Comparison of ENCODE assay signal across 12 cellular contexts in the genomic region with DNA sequence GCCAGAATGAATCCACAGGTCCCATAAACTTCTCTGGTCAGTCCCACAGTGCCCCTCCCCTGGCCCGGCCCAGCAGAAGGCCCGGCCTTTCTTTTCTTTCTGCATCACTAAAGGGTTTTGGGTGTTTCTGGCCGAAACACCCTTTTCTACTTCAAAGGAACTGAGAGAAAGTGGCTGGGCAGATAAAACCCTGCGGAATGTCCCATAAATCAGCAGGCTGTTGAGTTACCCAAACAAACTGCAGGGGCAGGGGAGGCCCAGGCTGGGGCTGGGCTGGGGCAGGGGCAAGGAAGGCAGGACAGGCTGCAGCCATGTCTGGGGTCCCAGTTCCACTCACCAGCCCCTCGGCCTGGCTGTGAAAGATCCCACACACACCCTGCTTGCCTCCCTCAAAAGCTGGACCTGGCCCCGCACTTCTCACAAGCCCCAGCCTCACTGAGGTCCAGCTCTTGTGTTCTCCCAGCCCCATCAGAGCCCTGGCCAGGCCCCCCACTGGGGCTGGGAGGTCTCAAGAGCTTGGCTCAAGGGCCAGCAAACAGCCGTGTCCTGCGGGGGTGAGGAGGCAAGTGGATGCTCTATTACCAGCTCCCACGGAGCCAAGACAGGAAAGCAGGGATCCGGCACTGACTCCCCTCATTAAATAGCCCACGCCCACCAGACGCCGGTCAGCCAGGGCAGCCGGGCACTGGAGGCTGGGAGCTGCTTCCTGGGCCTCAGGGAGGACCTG. TPM values are rescaled to one million over a fixed set of nuclear protein-coding genes. Genes with fewer than 3 reads are reported as not detected.
DNase-seq lines count a peak whose midpoint lies in the region; ATAC-seq and TF ChIP-seq lines count a peak whose summit lies in the region.
"Had no signal": no experiment of that assay in that cellular context is flagged by ENCODE, and none has a peak within 500 bp of the region (broad histone marks: within the 10 kb centered on the region; RNA-seq: fewer than 3 reads in every experiment).

No MANE protein-coding gene starts in this region.

- H3K4me3 Mint-ChIP-seq in glutamatergic neuron (ENCODE audit: unreplicated experiment) (no peak overlapping the region), neural crest cell (peak overlapping the region; percentile 44)
- no peak overlapping the region for H3K4me3 Mint-ChIP-seq in activated CD4-positive, alpha-beta T cell treated with anti-CD3 and anti-CD28 coated beads, Interleukin-2, amount 10 ng/mL, durations not matched to agents 7 days and 5 days
- no peak overlapping the region for H3K4me3 Mint-ChIP-seq in activated T-cell treated with anti-CD3 and anti-CD28 coated beads, Interleukin-2, amount 50 U/mL, for 24 hours
- H3K4me3 Mint-ChIP-seq: activated CD4-positive, alpha-beta memory T cell treated with anti-CD3 and anti-CD28 coated beads, Interleukin-2, amount 10 ng/mL, durations not matched to agents 7 days and 5 days; activated naive CD8-positive, alpha-beta T cell; T-cell had no signal

- H3K36me3 Mint-ChIP-seq in glutamatergic neuron (ENCODE audit: unreplicated experiment) = no peaks in the 10 kb centered on the region
- H3K36me3 Mint-ChIP-seq in neural crest cell (ENCODE audit: low read depth) = no peaks in the 10 kb centered on the region
- no peaks in the 10 kb centered on the region for H3K36me3 Mint-ChIP-seq in activated CD4-positive, alpha-beta T cell treated with anti-CD3 and anti-CD28 coated beads, Interleukin-2, amount 10 ng/mL, durations not matched to agents 7 days and 5 days (ENCODE audit: low read depth)
- no peaks in the 10 kb centered on the region for H3K36me3 Mint-ChIP-seq in activated T-cell treated with anti-CD3 and anti-CD28 coated beads, Interleukin-2, amount 50 U/mL, for 24 hours (ENCODE audit: low read depth)
- H3K36me3 Mint-ChIP-seq: activated naive CD8-positive, alpha-beta T cell; T-cell had no signal

- BruUV-seq in Panc1 (replicated peaks; lab: Mats Ljungman, UMichigan) = no TSS peak

- peaks cover 14% of the 10 kb centered on the region for H3K4me1 Mint-ChIP-seq in glutamatergic neuron (ENCODE audit: low read depth, unreplicated experiment)
- H3K4me1 Mint-ChIP-seq in neural crest cell = peaks cover 29% of the 10 kb centered on the region
- H3K4me1 Mint-ChIP-seq in activated CD4-positive, alpha-beta T cell treated with anti-CD3 and anti-CD28 coated beads, Interleukin-2, amount 10 ng/mL, durations not matched to agents 7 days and 5 days = peaks cover 17% of the 10 kb centered on the region
- H3K4me1 Mint-ChIP-seq in activated T-cell treated with anti-CD3 and anti-CD28 coated beads, Interleukin-2, amount 50 U/mL, for 24 hours (ENCODE audit: low read depth) = peaks cover 8% of the 10 kb centered on the region

- H3K27me3 ChIP-seq in Panc1 (ENCODE audit: control insufficient read depth, insufficient read depth, low read length) = no peaks in the 10 kb centered on the region
- H3K27me3 ChIP-seq: tibial artery had no signal

- H3K27ac ChIP-seq in C4-2B (peak overlapping the region; percentile 59), Panc1 (ENCODE audit: low read length) (peak overlapping the region; percentile 81)
- H3K27ac ChIP-seq: tibial artery had no signal

- CTCF ChIA-PET in Panc1 (lab: Charles Lee) = interaction anchor here (0.5 to 1.4 kb wide), 2 partner anchors 11 to 51 kb away, joined by 3 to 5 read pairs; no protein-coding TSS in a partner anchor
- CTCF ChIA-PET in activated CD4-positive, alpha-beta T cell treated with anti-CD3 and anti-CD28 coated beads, Interleukin-2, amount 10 ng/mL, durations not matched to agents 7 days and 5 days (lab: Charles Lee) = interaction anchor here (0.9 kb wide), 1 partner anchor 72 kb away, joined by 4 read pairs; no protein-coding TSS in a partner anchor

- intact Hi-C loops in Panc1 (cut with micrococcal nuclease; ENCODE audit: unreplicated experiment) = loop anchor here (2.0 kb wide), 1 partner anchor 32 kb away; no protein-coding TSS in a partner anchor

- H3K4me3 ChIP-seq in Panc1 (ENCODE audit: low read depth in 2 of 2, low read length in 2 of 2) = no peak overlapping the region
- H3K4me3 ChIP-seq: tibial artery had no signal

- in situ Hi-C loops in Panc1 (cut with HindIII; ENCODE audit: low pct_unique_long_range_greater_than_20kb, low sequenced_read_pairs) = no loop called here

- TF ChIP-seq CTCF in C4-2B (conservative IDR thresholded peaks at IDR 0.05) = no peak
- TF ChIP-seq CTCF in Panc1 (IDR thresholded peaks at IDR 0.05) = no peak
- no peak for TF ChIP-seq CTCF in glutamatergic neuron (IDR thresholded peaks at IDR 0.05; ENCODE audit: partially characterized antibody, unreplicated experiment)
- no peak for TF ChIP-seq CTCF in neural crest cell (conservative IDR thresholded peaks at IDR 0.05)

- H3K9me3 Mint-ChIP-seq in glutamatergic neuron (ENCODE audit: unreplicated experiment) = peaks cover 6% of the 10 kb centered on the region
- no peaks in the 10 kb centered on the region for H3K9me3 Mint-ChIP-seq in neural crest cell
- no peaks in the 10 kb centered on the region for H3K9me3 Mint-ChIP-seq in activated CD4-positive, alpha-beta T cell treated with anti-CD3 and anti-CD28 coated beads, Interleukin-2, amount 10 ng/mL, durations not matched to agents 7 days and 5 days
- H3K9me3 Mint-ChIP-seq in activated T-cell treated with anti-CD3 and anti-CD28 coated beads, Interleukin-2, amount 50 U/mL, for 24 hours = no peaks in the 10 kb centered on the region
- H3K9me3 Mint-ChIP-seq: activated CD4-positive, alpha-beta memory T cell treated with anti-CD3 and anti-CD28 coated beads, Interleukin-2, amount 10 ng/mL, durations not matched to agents 7 days and 5 days; T-cell had no signal

- H3K27ac Mint-ChIP-seq in glutamatergic neuron (ENCODE audit: unreplicated experiment) (no peak overlapping the region), neural crest cell (ENCODE audit: unreplicated experiment) (no peak overlapping the region)
- no peak overlapping the region for H3K27ac Mint-ChIP-seq in activated CD4-positive, alpha-beta T cell treated with anti-CD3 and anti-CD28 coated beads, Interleukin-2, amount 10 ng/mL, durations not matched to agents 7 days and 5 days
- H3K27ac Mint-ChIP-seq in activated T-cell treated with anti-CD3 and anti-CD28 coated beads, Interleukin-2, amount 50 U/mL, for 24 hours = no peak overlapping the region
- H3K27ac Mint-ChIP-seq: activated CD4-positive, alpha-beta memory T cell treated with anti-CD3 and anti-CD28 coated beads, Interleukin-2, amount 10 ng/mL, durations not matched to agents 7 days and 5 days; activated naive CD8-positive, alpha-beta T cell; T-cell had no signal

- no peaks in the 10 kb centered on the region for H3K9me3 ChIP-seq in Panc1 (ENCODE audit: control insufficient read depth, insufficient read depth, low read depth, low read length)
- H3K9me3 ChIP-seq: tibial artery had no signal

- POLR2A ChIA-PET in Panc1 (lab: Charles Lee) = interaction anchor here (0.6 kb wide), 1 partner anchor 46 kb away, joined by 3 read pairs; no protein-coding TSS in a partner anchor
- POLR2A ChIA-PET in activated CD4-positive, alpha-beta T cell treated with anti-CD3 and anti-CD28 coated beads, Interleukin-2, amount 10 ng/mL, durations not matched to agents 7 days and 5 days (lab: Charles Lee) = no interaction called here

- DNase-seq in Panc1 (ENCODE audit: low read depth, low spot score) (no peak), glutamatergic neuron (peak; percentile 19), neural crest cell (ENCODE audit: low read depth, low spot score) (no peak), NCI-H2171 treated with DMSO at 0.1 percent for 48 hours (lab: John Stamatoyannopoulos, UW) (no peak), hypothalamus (lab: John Stamatoyannopoulos, UW) (no peak)
- DNase-seq in activated CD4-positive, alpha-beta T cell treated with anti-CD3 and anti-CD28 coated beads, Interleukin-2, amount 10 ng/mL, durations not matched to agents 7 days and 5 days = no peak
- DNase-seq in activated T-cell treated with anti-CD3 and anti-CD28 coated beads, Interleukin-2, amount 50 U/mL, for 24 hours = no peak
- DNase-seq: activated CD4-positive, alpha-beta memory T cell treated with anti-CD3 and anti-CD28 coated beads, Interleukin-2, amount 10 ng/mL, durations not matched to agents 7 days and 5 days; T-cell; tibial artery had no signal

- peaks cover 10% of the 10 kb centered on the region for H3K27me3 Mint-ChIP-seq in glutamatergic neuron (ENCODE audit: unreplicated experiment)
- peaks cover 4% of the 10 kb centered on the region for H3K27me3 Mint-ChIP-seq in neural crest cell (ENCODE audit: low read depth)
- no peaks in the 10 kb centered on the region for H3K27me3 Mint-ChIP-seq in activated CD4-positive, alpha-beta T cell treated with anti-CD3 and anti-CD28 coated beads, Interleukin-2, amount 10 ng/mL, durations not matched to agents 7 days and 5 days
- no peaks in the 10 kb centered on the region for H3K27me3 Mint-ChIP-seq in activated T-cell treated with anti-CD3 and anti-CD28 coated beads, Interleukin-2, amount 50 U/mL, for 24 hours
- H3K27me3 Mint-ChIP-seq: activated CD4-positive, alpha-beta memory T cell treated with anti-CD3 and anti-CD28 coated beads, Interleukin-2, amount 10 ng/mL, durations not matched to agents 7 days and 5 days; activated naive CD8-positive, alpha-beta T cell; T-cell had no signal

- H3K4me1 ChIP-seq in Panc1 (ENCODE audit: control insufficient read depth, insufficient read depth, low read length) = peaks cover 80% of the 10 kb centered on the region

- peak; percentile 20; the same call in 1 of the 2 replicates for ATAC-seq in Panc1
- ATAC-seq: T-cell had no signal

- no peaks in the 10 kb centered on the region for H3K36me3 ChIP-seq in Panc1 (ENCODE audit: control insufficient read depth, insufficient read depth, low read length)
- H3K36me3 ChIP-seq: tibial artery had no signal

RNA-seq across cellular contexts. Expression of a gene that starts 41.9 kb away (rescaled TPM):
- total RNA-seq in Panc1 (2021; ENCODE audit: unreplicated experiment) = 47.8 TPM
- polyA plus RNA-seq in Panc1 (2012; ENCODE audit: insufficient read length) = 23.5 TPM
- total RNA-seq in glutamatergic neuron (ENCODE audit: unreplicated experiment) = 47.2 TPM
- total RNA-seq in neural crest cell = 69.6 and 71.8 TPM in 2 replicates
- 10 to 100 TPM; 85.5 to 86.8 TPM for total RNA-seq in activated CD4-positive, alpha-beta T cell treated with anti-CD3 and anti-CD28 coated beads, Interleukin-2, amount 10 ng/mL, durations not matched to agents 7 days and 5 days

RNA-seq across cellular contexts. Expression of a gene that starts 42.4 kb away (rescaled TPM):
- total RNA-seq in Panc1 (2021; ENCODE audit: unreplicated experiment) (51.1 TPM), glutamatergic neuron (ENCODE audit: unreplicated experiment) (46.2 TPM), neural crest cell (33.1 and 36.1 TPM in 2 replicates)
- polyA plus RNA-seq in Panc1 (2012; ENCODE audit: insufficient read length) = 25.3 TPM
- total RNA-seq in activated CD4-positive, alpha-beta T cell treated with anti-CD3 and anti-CD28 coated beads, Interleukin-2, amount 10 ng/mL, durations not matched to agents 7 days and 5 days = 10 to 100 TPM; 56.8 to 64.5 TPM
